ENCODE assay signal across 8 cellular contexts in the genomic region with DNA sequence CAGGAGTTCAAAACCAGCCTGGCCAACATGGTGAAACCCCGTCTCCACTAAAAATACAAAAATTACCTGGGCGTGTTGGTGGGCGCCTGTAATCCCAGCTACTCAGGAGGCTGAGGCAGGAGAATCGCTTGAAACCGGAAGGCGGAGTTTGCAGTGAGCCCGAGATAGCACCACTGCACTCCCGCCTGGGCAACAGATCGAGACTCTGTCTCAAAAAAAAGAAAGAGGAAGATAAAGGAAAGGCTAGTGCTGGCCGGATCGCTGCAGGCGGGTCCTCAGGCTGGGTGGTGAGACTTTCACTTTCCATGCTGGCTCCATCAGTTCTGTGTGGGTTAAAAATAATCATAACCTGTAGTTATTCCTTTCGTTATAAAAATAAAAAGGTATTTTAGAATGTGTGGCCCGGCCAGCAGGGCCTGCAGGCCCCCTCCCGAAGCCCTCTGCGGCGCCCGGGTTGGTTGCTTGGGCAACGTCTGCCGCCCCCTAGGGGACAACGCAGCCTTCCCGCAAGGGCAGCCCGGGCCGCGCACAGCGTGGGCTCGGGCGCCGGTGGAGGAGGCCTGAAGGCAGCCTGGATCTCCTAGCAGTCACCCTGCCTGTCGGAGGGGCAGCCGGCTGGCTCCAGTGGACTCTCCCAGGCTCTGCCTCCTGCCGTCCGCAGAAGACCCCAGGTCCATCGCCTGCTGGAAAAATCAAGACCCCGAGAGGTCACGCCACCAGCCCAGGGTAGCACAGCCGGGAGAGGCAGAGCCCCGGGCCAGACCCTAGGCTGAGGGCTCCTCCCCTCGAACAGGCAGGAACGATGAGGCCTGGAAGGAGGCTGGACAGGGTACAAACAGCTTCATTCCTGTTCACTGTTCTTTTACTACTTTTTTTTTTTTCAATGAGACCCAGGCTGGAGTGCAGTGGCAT. TPM values are rescaled to one million over a fixed set of nuclear protein-coding genes. Genes with fewer than 3 reads are reported as not detected.
DNase-seq lines count a peak whose midpoint lies in the region; ATAC-seq lines count a peak whose summit lies in the region.

No MANE protein-coding gene starts in this region.

- no peaks in the 10 kb centered on the region for H3K9me3 ChIP-seq in mononuclear cell (ENCODE audit: low read depth, low read length)

- H3K27ac Mint-ChIP-seq in activated CD4-positive, alpha-beta T cell treated with anti-CD3 and anti-CD28 coated beads, Interleukin-2, amount 10 ng/mL, durations not matched to agents 24 days and 14 days, result peak overlapping the region; percentile 71

- H3K9me3 Mint-ChIP-seq in activated CD4-positive, alpha-beta T cell treated with anti-CD3 and anti-CD28 coated beads, Interleukin-2, amount 10 ng/mL, durations not matched to agents 24 days and 14 days, result no peaks in the 10 kb centered on the region

- H3K27me3 ChIP-seq in mononuclear cell (ENCODE audit: insufficient read depth, low read length), result no peaks in the 10 kb centered on the region

- H3K4me3 ChIP-seq in mononuclear cell (ENCODE audit: low read length), result peak overlapping the region; percentile 43

- H3K4me1 ChIP-seq in mononuclear cell (ENCODE audit: insufficient read depth, low read length), result peaks cover 13% of the 10 kb centered on the region

- H3K27me3 Mint-ChIP-seq in activated CD4-positive, alpha-beta T cell treated with anti-CD3 and anti-CD28 coated beads, Interleukin-2, amount 10 ng/mL, durations not matched to agents 24 days and 14 days, result no peaks in the 10 kb centered on the region

- DNase-seq in Ammon's horn (ENCODE audit: low spot score), result peak; percentile 66
- DNase-seq in HuH-7 (ENCODE audit: low spot score), result peak; percentile 76
- peak; percentile 90 for DNase-seq in activated CD4-positive, alpha-beta T cell treated with anti-CD3 and anti-CD28 coated beads, Interleukin-2, amount 10 ng/mL, durations not matched to agents 24 days and 14 days
- peak; percentile 80 for DNase-seq in ecto neural progenitor cell (ENCODE audit: low spot score)
- DNase-seq in stimulated activated CD8-positive, alpha-beta memory T cell treated with anti-CD3 and anti-CD28 coated beads, Interleukin-4, amount 100 ng/mL, for 4 hours (ENCODE audit: low read depth in 2 of 2, low spot score in 1 of 2), result peak; percentile 42 to 48
- no peak for DNase-seq in NCI-H82 treated with DMSO at 0.1 percent for 48 hours (lab: John Stamatoyannopoulos, UW; ENCODE audit: unreplicated experiment)

- H3K36me3 Mint-ChIP-seq in activated CD4-positive, alpha-beta T cell treated with anti-CD3 and anti-CD28 coated beads, Interleukin-2, amount 10 ng/mL, durations not matched to agents 24 days and 14 days (ENCODE audit: low read depth), result no peaks in the 10 kb centered on the region

- peaks cover 9% of the 10 kb centered on the region for H3K4me1 Mint-ChIP-seq in activated CD4-positive, alpha-beta T cell treated with anti-CD3 and anti-CD28 coated beads, Interleukin-2, amount 10 ng/mL, durations not matched to agents 24 days and 14 days

- intact Hi-C loops in activated CD4-positive, alpha-beta T cell treated with anti-CD3 and anti-CD28 coated beads, Interleukin-2, amount 10 ng/mL, durations not matched to agents 24 days and 14 days (cut with micrococcal nuclease), result no loop called here

- peak; percentile 91 for ATAC-seq in GM19467 (IDR thresholded peaks at IDR 0.05; ENCODE audit: unreplicated experiment)

- peak overlapping the region; percentile 74 for H3K4me3 Mint-ChIP-seq in activated CD4-positive, alpha-beta T cell treated with anti-CD3 and anti-CD28 coated beads, Interleukin-2, amount 10 ng/mL, durations not matched to agents 24 days and 14 days

RNA-seq across cellular contexts. Expression of gene SLC25A47, which starts 5.0 kb away (rescaled TPM):
- total RNA-seq in activated CD4-positive, alpha-beta T cell treated with anti-CD3 and anti-CD28 coated beads, Interleukin-2, amount 10 ng/mL, durations not matched to agents 24 days and 14 days, result not detected in 2 replicates
- 0.10 TPM for total RNA-seq in mononuclear cell

RNA-seq across cellular contexts. Expression of gene SLC25A29, which starts 11.9 kb away (rescaled TPM):
- 16.4 and 17.0 TPM in 2 replicates for total RNA-seq in activated CD4-positive, alpha-beta T cell treated with anti-CD3 and anti-CD28 coated beads, Interleukin-2, amount 10 ng/mL, durations not matched to agents 24 days and 14 days
- 9.2 TPM for total RNA-seq in mononuclear cell

RNA-seq across cellular contexts. Expression of gene WDR25, which starts 58.1 kb away (rescaled TPM):
- 7.2 and 7.3 TPM in 2 replicates for total RNA-seq in activated CD4-positive, alpha-beta T cell treated with anti-CD3 and anti-CD28 coated beads, Interleukin-2, amount 10 ng/mL, durations not matched to agents 24 days and 14 days
- 3.0 TPM for total RNA-seq in mononuclear cell
